Comparison of ENCODE assay signal across 1 cellular context in genomic region chr6:6715465-6715864, GRCh38.
TF ChIP-seq lines count a peak whose summit lies in the region.

No MANE protein-coding gene starts in this region.

TF ChIP-seq in GM23338, 12 proteins besides CTCF, POLR2A, EP300 and RAD21:
- no peak for TF ChIP-seq REST (IDR thresholded peaks at IDR 0.05; ENCODE audit: unreplicated experiment)
- no peak for TF ChIP-seq STAT1 (IDR thresholded peaks at IDR 0.05; ENCODE audit: unreplicated experiment)
- no peak for TF ChIP-seq CREB1 (CRISPR knock-in tag; IDR thresholded peaks at IDR 0.05; ENCODE audit: low read depth)
- TF ChIP-seq ZNF331 (CRISPR knock-in tag; IDR thresholded peaks at IDR 0.05; ENCODE audit: low read depth): no peak
- TF ChIP-seq ZNF114 (CRISPR knock-in tag; IDR thresholded peaks at IDR 0.05): no peak
- TF ChIP-seq JUNB (IDR thresholded peaks at IDR 0.05; ENCODE audit: unreplicated experiment): no peak
- no peak for TF ChIP-seq ETS1 (IDR thresholded peaks at IDR 0.05)
- no peak for TF ChIP-seq NANOG (IDR thresholded peaks at IDR 0.05; ENCODE audit: borderline replicate concordance)
- no peak for TF ChIP-seq ZNF462 (CRISPR knock-in tag; IDR thresholded peaks at IDR 0.05)
- TF ChIP-seq EZH2 (IDR thresholded peaks at IDR 0.05; ENCODE audit: low read depth, unreplicated experiment): no peak
- TF ChIP-seq EZH2phosphoT487 (IDR thresholded peaks at IDR 0.05; ENCODE audit: unreplicated experiment): no peak
